In the genomic region with DNA sequence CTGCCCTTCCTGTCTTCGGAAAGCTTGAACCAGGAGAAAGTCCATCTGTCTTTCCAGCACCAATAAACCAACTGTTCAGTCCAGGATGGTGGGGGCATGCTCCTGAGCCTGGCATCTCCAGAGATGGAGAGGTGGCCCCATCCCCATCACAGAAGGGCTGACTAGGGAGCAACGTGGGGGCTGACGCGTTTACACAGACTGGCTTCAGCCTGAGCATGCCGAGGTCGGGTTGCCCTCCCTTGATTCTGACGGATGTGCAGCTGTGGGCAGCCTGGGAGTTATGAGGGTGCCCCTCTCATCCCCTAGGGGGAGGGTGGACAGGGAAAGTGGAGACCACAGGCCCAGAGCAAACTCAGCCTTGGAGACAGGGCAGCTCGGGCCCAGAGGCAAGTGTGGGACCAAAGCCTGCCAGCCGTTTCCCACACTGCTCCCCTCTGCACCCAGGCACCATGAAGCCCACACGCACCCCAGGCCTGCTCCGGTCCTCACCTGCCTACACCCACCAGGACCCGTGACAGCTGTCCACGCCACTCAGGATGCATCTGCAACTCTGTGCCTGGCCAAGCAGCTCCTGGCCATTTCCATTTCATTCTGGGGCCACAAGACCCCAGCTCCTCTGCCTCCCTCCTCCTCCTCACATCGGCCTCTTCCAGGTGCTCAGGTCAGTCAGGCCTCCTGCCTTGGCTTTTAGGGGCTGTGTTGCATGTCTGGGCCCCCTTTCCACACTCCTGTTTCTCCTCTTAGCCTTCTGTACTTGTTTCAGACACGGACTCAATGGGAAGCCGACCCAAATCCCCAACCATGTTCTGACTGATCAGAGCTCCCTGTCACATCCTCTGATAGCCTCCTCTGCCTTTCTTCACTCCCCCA, we compare ENCODE assay signal across 1 cellular context.
TF ChIP-seq lines count a peak whose summit lies in the region.

No MANE protein-coding gene starts in this region.

TF ChIP-seq in H1, 55 proteins besides CTCF, POLR2A, EP300 and RAD21:
- TF ChIP-seq HDAC2 (IDR thresholded peaks at IDR 0.05; ENCODE audit: borderline replicate concordance in 1 of 2, low read depth in 2 of 2, low read length in 2 of 2) (no peak), RNF2 (IDR thresholded peaks at IDR 0.05; ENCODE audit: borderline replicate concordance, low read depth, low read length, missing control alignments, poor library complexity, severe bottlenecking) (no peak), CEBPB (IDR thresholded peaks at IDR 0.05; ENCODE audit: low read depth, low read length) (no peak), CBX5 (IDR thresholded peaks at IDR 0.05; ENCODE audit: low read depth, low read length) (no peak), EGR1 (IDR thresholded peaks at IDR 0.05; ENCODE audit: borderline replicate concordance, low read depth, low read length) (no peak)
TF ChIP-seq in H1: peak in this region for 0.
